In genomic region chr1:114435088-114435715, GRCh38 we compare ENCODE assay signal across 1 cellular context.
TF ChIP-seq lines count a peak whose summit lies in the region.

No MANE protein-coding gene starts in this region.

TF ChIP-seq in HepG2, 621 proteins besides CTCF, POLR2A, EP300 and RAD21 (continued from another document and continues in another):
- 0 out of 2 replicates have a peak, but pooled peaks have one; percentile 46 for TF ChIP-seq GATA4 (IDR thresholded peaks at IDR 0.05; ENCODE audit: borderline replicate concordance, low read depth)
- TF ChIP-seq CREM (IDR thresholded peaks at IDR 0.05), result peak; percentile 15; the same call in 1 of the 2 replicates
- no peak for TF ChIP-seq CREM (CRISPR knock-in tag; IDR thresholded peaks at IDR 0.05)
- no peak for TF ChIP-seq ZBTB2 (CRISPR knock-in tag; IDR thresholded peaks at IDR 0.05; ENCODE audit: low read depth)
- no peak for TF ChIP-seq RBM22 (optimal IDR thresholded peaks at IDR 0.05; ENCODE audit: low read length)
- TF ChIP-seq RBAK (CRISPR knock-in tag; IDR thresholded peaks at IDR 0.05), result no peak
- peak; percentile 44; the same call in 1 of the 2 replicates for TF ChIP-seq MED1 (CRISPR knock-in tag; IDR thresholded peaks at IDR 0.05)
- TF ChIP-seq ZNF713 (CRISPR knock-in tag; IDR thresholded peaks at IDR 0.05), result no peak
- no peak for TF ChIP-seq ZBTB3 (CRISPR knock-in tag; IDR thresholded peaks at IDR 0.05; ENCODE audit: borderline replicate concordance, low read depth)
- TF ChIP-seq FOXP4 (CRISPR knock-in tag; IDR thresholded peaks at IDR 0.05), result 0 out of 2 replicates have a peak, but pooled peaks have one; percentile 54
- TF ChIP-seq PAXIP1 (CRISPR knock-in tag; conservative IDR thresholded peaks at IDR 0.05), result peak; percentile 79
- TF ChIP-seq REPIN1 (CRISPR knock-in tag; IDR thresholded peaks at IDR 0.05; ENCODE audit: borderline replicate concordance, low read depth), result peak; percentile 29; the same call in 1 of the 2 replicates
- TF ChIP-seq GATAD2A (CRISPR knock-in tag; IDR thresholded peaks at IDR 0.05), result peak; percentile 77
- no peak for TF ChIP-seq ZFP62 (CRISPR knock-in tag; IDR thresholded peaks at IDR 0.05)
- TF ChIP-seq JUNB (CRISPR knock-in tag; IDR thresholded peaks at IDR 0.05; ENCODE audit: borderline replicate concordance), result no peak
- 0 out of 2 replicates have a peak, but pooled peaks have one; percentile 40 for TF ChIP-seq ZBTB37 (CRISPR knock-in tag; IDR thresholded peaks at IDR 0.05)
- no peak for TF ChIP-seq SOX6 (IDR thresholded peaks at IDR 0.05)
- peak; percentile 37; the same call in 1 of the 2 replicates for TF ChIP-seq SOX6 (CRISPR knock-in tag; IDR thresholded peaks at IDR 0.05)
- TF ChIP-seq DRAP1 (CRISPR knock-in tag; IDR thresholded peaks at IDR 0.05), result 0 out of 2 replicates have a peak, but pooled peaks have one; percentile 14
- no peak for TF ChIP-seq ZBTB42 (CRISPR knock-in tag; IDR thresholded peaks at IDR 0.05)
- TF ChIP-seq SOX13 (IDR thresholded peaks at IDR 0.05), result no peak
- TF ChIP-seq SOX13 (CRISPR knock-in tag; conservative IDR thresholded peaks at IDR 0.05 in 1 of 2, IDR thresholded peaks at IDR 0.05 in 1 of 2), result peak in 1 of 2 experiments; percentile 51; a peak in 1 of 4 replicates
- TF ChIP-seq SRSF1 (optimal IDR thresholded peaks at IDR 0.05; ENCODE audit: low read depth, low read length), result no peak
- TF ChIP-seq ZNF639 (CRISPR knock-in tag; conservative IDR thresholded peaks at IDR 0.05), result no peak
- TF ChIP-seq CENPBD1 (CRISPR knock-in tag; IDR thresholded peaks at IDR 0.05; ENCODE audit: borderline replicate concordance, low read depth), result no peak
- peak; percentile 19; the same call in 1 of the 2 replicates for TF ChIP-seq HDAC2 (CRISPR knock-in tag; IDR thresholded peaks at IDR 0.05)
- peak; percentile 40; the same call in 1 of the 2 replicates for TF ChIP-seq HNF4G (IDR thresholded peaks at IDR 0.05; ENCODE audit: borderline replicate concordance, low read depth, low read length)
- no peak for TF ChIP-seq HNF4G (CRISPR knock-in tag; IDR thresholded peaks at IDR 0.05; ENCODE audit: borderline replicate concordance, low read depth)
- no peak for TF ChIP-seq KDM3A (CRISPR knock-in tag; IDR thresholded peaks at IDR 0.05; ENCODE audit: low read depth)
- TF ChIP-seq ZSCAN20 (CRISPR knock-in tag; IDR thresholded peaks at IDR 0.05; ENCODE audit: borderline replicate concordance), result no peak
- no peak for TF ChIP-seq ZNF672 (CRISPR knock-in tag; IDR thresholded peaks at IDR 0.05)
- peak; percentile 86 for TF ChIP-seq ZBTB34 (CRISPR knock-in tag; IDR thresholded peaks at IDR 0.05)
- no peak for TF ChIP-seq FOXA1 (IDR thresholded peaks at IDR 0.05)
- TF ChIP-seq FOXA1 (CRISPR knock-in tag; IDR thresholded peaks at IDR 0.05), result peak; percentile 46; the same call in 1 of the 2 replicates
- 0 out of 2 replicates have a peak, but pooled peaks have one; percentile 20 for TF ChIP-seq RCOR2 (CRISPR knock-in tag; IDR thresholded peaks at IDR 0.05)
- TF ChIP-seq ZNF501 (CRISPR knock-in tag; IDR thresholded peaks at IDR 0.05), result no peak
- TF ChIP-seq DPF2 (CRISPR knock-in tag; IDR thresholded peaks at IDR 0.05; ENCODE audit: borderline replicate concordance, low read depth), result peak; percentile 32; the same call in 1 of the 2 replicates
- TF ChIP-seq ARID5B (CRISPR knock-in tag; IDR thresholded peaks at IDR 0.05), result peak; percentile 65
- TF ChIP-seq TBX2 (CRISPR knock-in tag; IDR thresholded peaks at IDR 0.05; ENCODE audit: borderline replicate concordance), result peak; percentile 39; the same call in 1 of the 2 replicates
- TF ChIP-seq ZNF230 (CRISPR knock-in tag; IDR thresholded peaks at IDR 0.05), result no peak
- no peak for TF ChIP-seq TCF7L2 (IDR thresholded peaks at IDR 0.05; ENCODE audit: low read depth, low read length)
- TF ChIP-seq POGZ (CRISPR knock-in tag; IDR thresholded peaks at IDR 0.05), result peak; percentile 56; the same call in 1 of the 2 replicates
- TF ChIP-seq ZIK1 (CRISPR knock-in tag; IDR thresholded peaks at IDR 0.05; ENCODE audit: borderline replicate concordance, low read depth), result no peak
- 0 out of 2 replicates have a peak, but pooled peaks have one; percentile 24 for TF ChIP-seq NCOR1 (IDR thresholded peaks at IDR 0.05; ENCODE audit: borderline replicate concordance, low read length)
- peak; percentile 47; the same call in 1 of the 2 replicates for TF ChIP-seq HOMEZ (CRISPR knock-in tag; IDR thresholded peaks at IDR 0.05; ENCODE audit: low read depth)
- peak; percentile 86 for TF ChIP-seq HNF4A (CRISPR knock-in tag; IDR thresholded peaks at IDR 0.05)
- TF ChIP-seq ZNF260 (CRISPR knock-in tag; IDR thresholded peaks at IDR 0.05; ENCODE audit: borderline replicate concordance, low read depth), result no peak
- TF ChIP-seq TARDBP (CRISPR knock-in tag; IDR thresholded peaks at IDR 0.05), result 0 out of 2 replicates have a peak, but pooled peaks have one; percentile 36
- TF ChIP-seq FOXA3 (CRISPR knock-in tag; IDR thresholded peaks at IDR 0.05), result peak; percentile 60
- peak; percentile 22; the same call in 1 of the 2 replicates for TF ChIP-seq ISL2 (CRISPR knock-in tag; IDR thresholded peaks at IDR 0.05)
